12 cellular contexts compared by ENCODE assay signal in the genomic region with DNA sequence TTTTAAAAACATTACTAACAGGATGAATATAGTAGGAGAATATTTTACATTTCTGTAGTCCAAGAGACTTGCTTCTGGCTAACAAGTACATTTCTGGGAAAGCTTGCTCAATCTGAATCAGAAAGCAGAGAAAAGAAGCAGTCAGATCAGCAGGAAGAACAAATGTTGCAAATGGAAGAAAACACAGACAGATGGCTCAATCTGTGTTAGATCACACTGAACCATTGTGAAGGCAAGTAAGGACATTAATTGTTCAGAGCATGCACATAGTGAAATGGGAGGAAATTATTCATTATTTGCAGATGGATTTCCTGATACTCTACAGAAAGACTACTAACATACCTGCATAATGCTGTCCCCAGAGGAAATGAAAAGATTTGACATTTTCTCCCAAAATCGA.
DNase-seq lines count a peak whose midpoint lies in the region; TF ChIP-seq lines count a peak whose summit lies in the region.
"Had no signal": no experiment of that assay in that cellular context is flagged by ENCODE, and none has a peak within 500 bp of the region (broad histone marks: within the 10 kb centered on the region; RNA-seq: fewer than 3 reads in every experiment).

No MANE protein-coding gene starts in this region.

- CTCF ChIA-PET in GM10248 (lab: Yijun Ruan, JAX): no interaction called here

- DNase-seq in COLO829 (ENCODE audit: low spot score) (peak; percentile 30), NCI-H446 treated with DMSO at 0.1 percent for 48 hours (lab: John Stamatoyannopoulos, UW) (peak; percentile 84), epithelial cell of esophagus (ENCODE audit: low read depth) (peak; percentile 57), germinal center (ENCODE audit: low spot score) (no peak), GM10248 (ENCODE audit: extremely low spot score) (no peak), foreskin melanocyte (no peak)
- no peak for DNase-seq in activated naive CD4-positive, alpha-beta T cell (lab: John Stamatoyannopoulos, UW)
- DNase-seq: adrenal gland; effector CD4-positive, alpha-beta T cell; MV-4-11 had no signal

- H3K36me3 ChIP-seq in muscle layer of duodenum (ENCODE audit: control insufficient read depth in 1 of 2, insufficient read depth in 2 of 2, low read length in 2 of 2): no peaks in the 10 kb centered on the region
- H3K36me3 ChIP-seq: adrenal gland had no signal

- POLR2A ChIA-PET in GM10248 (lab: Yijun Ruan, JAX): no interaction called here

- TF ChIP-seq CTCF in epithelial cell of esophagus (IDR thresholded peaks at IDR 0.05; ENCODE audit: insufficient read depth, low read depth, low read length, missing control alignments) (no peak), GM10248 (IDR thresholded peaks at IDR 0.05; ENCODE audit: control extremely low read depth, extremely low read depth, low read depth, missing control alignments) (no peak)

- H3K9me3 ChIP-seq in muscle layer of duodenum (ENCODE audit: control insufficient read depth in 1 of 2, low read length in 2 of 2): no peaks in the 10 kb centered on the region
- H3K9me3 ChIP-seq: adrenal gland had no signal

- no peaks in the 10 kb centered on the region for H3K27me3 ChIP-seq in muscle layer of duodenum (ENCODE audit: low read depth, low read length)
- H3K27me3 ChIP-seq: adrenal gland had no signal

- H3K27ac ChIP-seq in muscle layer of duodenum (ENCODE audit: low read length): peak overlapping the region; percentile 6
- H3K27ac ChIP-seq: adrenal gland had no signal

- no peaks in the 10 kb centered on the region for H3K4me1 ChIP-seq in muscle layer of duodenum (ENCODE audit: control insufficient read depth in 1 of 2, insufficient read depth in 2 of 2, low read length in 2 of 2)
- H3K4me1 ChIP-seq: adrenal gland had no signal

- H3K4me3 ChIP-seq in epithelial cell of esophagus (ENCODE audit: low read length): no peak overlapping the region
- H3K4me3 ChIP-seq in muscle layer of duodenum (ENCODE audit: low read depth in 1 of 2, low read length in 2 of 2): no peak overlapping the region
- H3K4me3 ChIP-seq: adrenal gland, lung had no signal

Comparison
In these comparisons a context has a peak if more than half of its experiments do, and no peak if none do; other contexts are left out.
1. DNase-seq: peak in COLO829 (single experiment), NCI-H446 treated with DMSO at 0.1 percent for 48 hours (single experiment) and epithelial cell of esophagus (single experiment); none in germinal center (single experiment), GM10248 (single experiment), activated naive CD4-positive, alpha-beta T cell (0 of 4) and foreskin melanocyte (single experiment).